Comparison of ENCODE assay signal across 18 cellular contexts in the genomic region with DNA sequence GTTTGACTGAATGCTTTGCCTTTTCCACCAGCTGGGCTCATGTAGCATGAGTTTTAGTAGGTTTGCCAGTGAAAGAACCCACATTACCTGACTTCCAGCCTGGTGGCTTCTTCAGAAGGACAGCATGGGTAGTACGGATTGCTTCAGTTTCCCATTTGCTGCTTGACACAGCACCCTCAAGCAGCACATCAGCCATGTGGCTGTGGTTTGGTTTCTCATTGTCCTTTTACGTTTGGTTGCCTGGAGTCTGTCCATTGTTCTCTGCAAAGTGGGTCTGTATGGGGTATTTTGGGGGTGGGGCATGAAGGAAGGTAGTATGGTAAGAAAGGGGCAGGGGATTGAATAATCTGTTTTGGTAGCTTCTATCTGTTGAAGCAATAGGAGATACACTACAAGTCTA.
DNase-seq lines count a peak whose midpoint lies in the region; ATAC-seq, FAIRE-seq and TF ChIP-seq lines count a peak whose summit lies in the region.
"Had no signal": no experiment of that assay in that cellular context is flagged by ENCODE, and none has a peak within 500 bp of the region (broad histone marks: within the 10 kb centered on the region; RNA-seq: fewer than 3 reads in every experiment).

No MANE protein-coding gene starts in this region.

- H2BK5ac ChIP-seq in H1 (ENCODE audit: low read depth, low read length) (no peak overlapping the region), mesendoderm (ENCODE audit: low read length) (no peak overlapping the region)

- peak; percentile 19 for FAIRE-seq in H1 (lab: Jason Lieb, UNC)
- FAIRE-seq: H54 had no signal

- no peaks in the 10 kb centered on the region for H3K27me3 Mint-ChIP-seq in CD4-positive, alpha-beta memory T cell

- H2AFZ ChIP-seq in H1 (ENCODE audit: low read length) = peak overlapping the region; percentile 92

- H3K4me2 ChIP-seq in H1 (ENCODE audit: insufficient read depth in 1 of 2, low read depth in 2 of 2, low read length in 2 of 2) (no peak overlapping the region), mesendoderm (ENCODE audit: low read length) (no peak overlapping the region)
- H3K4me2 ChIP-seq: BLaER1 had no signal

- TF ChIP-seq CTCF in H1 (IDR thresholded peaks at IDR 0.05; ENCODE audit: control extremely low read depth in 1 of 3, insufficient read depth in 1 of 3, low read depth in 1 of 3, low read length in 3 of 3) = no peak
- no peak for TF ChIP-seq CTCF in adrenal gland (IDR thresholded peaks at IDR 0.05)

- no peaks in the 10 kb centered on the region for H3K79me2 ChIP-seq in H1 (ENCODE audit: control insufficient read depth in 1 of 2, insufficient read depth in 2 of 2, low read length in 2 of 2)
- H3K79me2 ChIP-seq in mesendoderm (ENCODE audit: control insufficient read depth, insufficient read depth, low read length) = no peaks in the 10 kb centered on the region

- H3K9ac ChIP-seq in NT2/D1 (ENCODE audit: insufficient read length, low read depth) = no peak overlapping the region
- H3K9ac ChIP-seq in H1 (replicated peaks in 1 of 4; ENCODE audit: extremely low read depth in 1 of 4, low read depth in 3 of 4, low read length in 3 of 4) = no peak overlapping the region; a peak in 1 of 7 replicates
- H3K9ac ChIP-seq in mesendoderm (ENCODE audit: low read length) = no peak overlapping the region
- H3K9ac ChIP-seq: BLaER1 had no signal

- H3K4me3 Mint-ChIP-seq in CD4-positive, alpha-beta memory T cell = peak overlapping the region in 3 of 8 donors; percentile 24 to 44 (median 26)
- H3K4me3 Mint-ChIP-seq: CD14-positive monocyte; CD8-positive, alpha-beta T cell; HFFc6 had no signal

- H2BK12ac ChIP-seq in H1 (ENCODE audit: low read depth, low read length) = no peak overlapping the region; the same call in 1 of the 2 replicates

- no peak for TF ChIP-seq RAD21 in H1 (IDR thresholded peaks at IDR 0.05 in 1 of 2, conservative IDR thresholded peaks at IDR 0.05 in 1 of 2; ENCODE audit: low read depth in 2 of 2, low read length in 2 of 2)

- H2AK5ac ChIP-seq in H1 (ENCODE audit: low read depth, low read length) = no peak overlapping the region
- H2AK5ac ChIP-seq in mesendoderm (ENCODE audit: low read length) = no peak overlapping the region

- no peak for TF ChIP-seq EP300 in H1 (IDR thresholded peaks at IDR 0.05; ENCODE audit: borderline replicate concordance in 1 of 2, low read depth in 2 of 2, low read length in 2 of 2)

- H2BK120ac ChIP-seq in H1 (replicated peaks; ENCODE audit: low read depth, low read length) = peak overlapping the region; percentile 15
- no peak overlapping the region for H2BK120ac ChIP-seq in mesendoderm (ENCODE audit: low read depth, low read length)

- H3K36me3 ChIP-seq in CD4-positive, alpha-beta memory T cell (ENCODE audit: insufficient read depth, low read length) = no peaks in the 10 kb centered on the region
- H3K36me3 ChIP-seq in NT2/D1 (ENCODE audit: insufficient read depth, insufficient read length, low read length) (no peaks in the 10 kb centered on the region), H1 (ENCODE audit: control insufficient read depth in 2 of 4, insufficient read depth in 4 of 4, low read length in 3 of 4) (no peaks in the 10 kb centered on the region), mesendoderm (ENCODE audit: control insufficient read depth, insufficient read depth, low read length) (no peaks in the 10 kb centered on the region), adrenal gland (replicated peaks in 1 of 2) (no peaks in the 10 kb centered on the region)
- H3K36me3 ChIP-seq: BLaER1 had no signal

- TF ChIP-seq POLR2A in H1 (IDR thresholded peaks at IDR 0.05; ENCODE audit: control extremely low read depth in 1 of 2, low read depth in 2 of 2, low read length in 2 of 2) (no peak), adrenal gland (IDR thresholded peaks at IDR 0.05) (no peak)

- no peak overlapping the region for H3K27ac ChIP-seq in CD4-positive, alpha-beta memory T cell (ENCODE audit: low read depth, low read length)
- H3K27ac ChIP-seq in H1 (ENCODE audit: low read depth, low read length) (no peak overlapping the region), mesendoderm (ENCODE audit: low read depth, low read length) (no peak overlapping the region), adrenal gland (no peak overlapping the region)
- H3K27ac ChIP-seq: 22Rv1, BLaER1 had no signal

- no peak for ATAC-seq in HG02623 (IDR thresholded peaks at IDR 0.05; ENCODE audit: unreplicated experiment)
- ATAC-seq in stimulated activated naive CD8-positive, alpha-beta T cell treated with anti-CD3 and anti-CD28 coated beads, Interleukin-15, Interleukin-2, amounts not matched to agents 100 U/mL and 50 U/mL, for 24 hours = no peak
- ATAC-seq: CD8-positive, alpha-beta T cell; HCT116 had no signal

- H3K23ac ChIP-seq in H1 (ENCODE audit: insufficient read length) (no peak overlapping the region), mesendoderm (ENCODE audit: low read length) (no peak overlapping the region)

- peaks cover 0 to 3% (median 0%) of the 10 kb centered on the region in 8 donors for H3K9me3 Mint-ChIP-seq in CD4-positive, alpha-beta memory T cell
- H3K9me3 Mint-ChIP-seq: CD8-positive, alpha-beta T cell had no signal

- H2BK20ac ChIP-seq in H1 (ENCODE audit: low read length) = no peak overlapping the region

- no peak overlapping the region for H4K91ac ChIP-seq in H1 (replicated peaks; ENCODE audit: insufficient read length, low read length)

- WGBS in H1 (ENCODE audit: extremely low coverage in 1 of 2, insufficient coverage in 1 of 2, insufficient read length in 1 of 2, insufficient replicate concordance in 2 of 2, low coverage in 1 of 2, low lambda C conversion rate in 2 of 2, missing lambda C conversion rate in 1 of 2), 2 experiments = 70% methylated on average over 2 of the region's 2 CpGs; no CpG with 5 or more reads in 1 of the 2 experiments
- no CpG with 5 or more reads among the region's 2 CpGs for WGBS in mesendoderm (ENCODE audit: extremely low coverage, insufficient coverage, low lambda C conversion rate)
- WGBS in adrenal gland, 4 donors = 91 to 97% (median 92%) methylated on average over 2 of the region's 2 CpGs

- H3K27ac Mint-ChIP-seq in CD4-positive, alpha-beta memory T cell = peak overlapping the region in 6 of 7 donors; percentile 8 to 90 (median 68)
- H3K27ac Mint-ChIP-seq: CD14-positive monocyte; CD8-positive, alpha-beta T cell; HFFc6 had no signal

- no peak overlapping the region for H3K14ac ChIP-seq in H1 (ENCODE audit: insufficient read length)

- H2BK15ac ChIP-seq in H1 (ENCODE audit: low read length) (no peak overlapping the region), mesendoderm (replicated peaks; ENCODE audit: low read depth) (no peak overlapping the region)

- no peak for DNase-seq in CD4-positive, alpha-beta memory T cell
- DNase-seq in NT2/D1 (ENCODE audit: low read depth, low spot score) (peak; percentile 11), H1 (ENCODE audit: low read depth in 1 of 2, low spot score in 2 of 2) (no peak), mesendoderm (peak; percentile 14), NCI-H1436 treated with DMSO at 0.1 percent for 48 hours (lab: John Stamatoyannopoulos, UW) (no peak), adrenal gland (no peak)
- no peak for DNase-seq in stimulated activated naive CD8-positive, alpha-beta T cell treated with anti-CD3 and anti-CD28 coated beads, Interleukin-15, Interleukin-2, amounts not matched to agents 100 U/mL and 50 U/mL, for 24 hours
- DNase-seq: Calu3; CD8-positive, alpha-beta T cell; DMS79 treated with DMSO at 0.1 percent for 48 hours; GF-D8; HFFc6 had no signal

- intact Hi-C loops in CD4-positive, alpha-beta memory T cell (cut with micrococcal nuclease) = no loop called here
- intact Hi-C loops in adrenal gland (cut with DNase I) = no loop called here

- peaks cover 49 to 72% (median 60%) of the 10 kb centered on the region in 4 donors for H3K4me1 Mint-ChIP-seq in CD4-positive, alpha-beta memory T cell
- H3K4me1 Mint-ChIP-seq: CD14-positive monocyte had no signal

- peaks cover 0 to 15% of the 10 kb centered on the region in 2 donors for H3K36me3 Mint-ChIP-seq in CD4-positive, alpha-beta memory T cell
- H3K36me3 Mint-ChIP-seq: CD14-positive monocyte; CD8-positive, alpha-beta T cell had no signal

- H3K18ac ChIP-seq in H1 (ENCODE audit: extremely low read depth, low read length) = no peak overlapping the region
- no peak overlapping the region for H3K18ac ChIP-seq in mesendoderm (ENCODE audit: low read length)

- H3K4me1 ChIP-seq in CD4-positive, alpha-beta memory T cell (ENCODE audit: insufficient read depth, low read length) = peaks cover 63% of the 10 kb centered on the region
- H3K4me1 ChIP-seq in NT2/D1 (ENCODE audit: insufficient read depth, insufficient read length) (no peaks in the 10 kb centered on the region), H1 (replicated peaks in 1 of 4; ENCODE audit: control insufficient read depth in 3 of 4, insufficient read depth in 4 of 4, low read length in 3 of 4) (peaks cover 0 to 7% (median 6%) of the 10 kb centered on the region in 4 experiments; a peak in 3 of 7 replicates), mesendoderm (ENCODE audit: control insufficient read depth, low read depth, low read length) (peaks cover 2% of the 10 kb centered on the region), adrenal gland (replicated peaks in 1 of 2) (peaks cover 7 to 12% of the 10 kb centered on the region in 2 donors)
- H3K4me1 ChIP-seq: BLaER1 had no signal

- H3K56ac ChIP-seq in H1 (replicated peaks; ENCODE audit: insufficient read length, low read depth, low read length) (no peak overlapping the region), mesendoderm (ENCODE audit: low read length) (peak overlapping the region; percentile 0)

- no peak overlapping the region for H4K5ac ChIP-seq in H1 (ENCODE audit: insufficient read length, low read depth, low read length)
- no peak overlapping the region for H4K5ac ChIP-seq in mesendoderm (ENCODE audit: low read length)

- H3K4ac ChIP-seq in H1 (replicated peaks; ENCODE audit: insufficient read length, low read depth, low read length) (no peak overlapping the region), mesendoderm (ENCODE audit: low read depth, low read length) (no peak overlapping the region)

- H3K23me2 ChIP-seq in H1 (ENCODE audit: low read depth, low read length) = no peaks in the 10 kb centered on the region

- no peaks in the 10 kb centered on the region for H3K27me3 ChIP-seq in CD4-positive, alpha-beta memory T cell (ENCODE audit: insufficient read depth, low read length)
- H3K27me3 ChIP-seq in NT2/D1 (ENCODE audit: insufficient read depth, insufficient read length) (no peaks in the 10 kb centered on the region), H1 (replicated peaks in 1 of 4; ENCODE audit: control insufficient read depth in 3 of 4, extremely low read depth in 1 of 4, insufficient read depth in 3 of 4, low read length in 3 of 4) (no peaks in the 10 kb centered on the region), mesendoderm (ENCODE audit: insufficient read depth, low read length, poor library complexity) (no peaks in the 10 kb centered on the region), adrenal gland (no peaks in the 10 kb centered on the region)
- H3K27me3 ChIP-seq: BLaER1 had no signal

- H4K20me1 ChIP-seq in H1 (replicated peaks in 1 of 2; ENCODE audit: control insufficient read depth in 1 of 2, insufficient read depth in 2 of 2, low read length in 2 of 2) = no peaks in the 10 kb centered on the region
- H4K20me1 ChIP-seq: BLaER1 had no signal

- no peak overlapping the region for H3K4me3 ChIP-seq in CD4-positive, alpha-beta memory T cell (ENCODE audit: low read length in 2 of 2)
- H3K4me3 ChIP-seq in NT2/D1 (ENCODE audit: insufficient read length, low read depth) = no peak overlapping the region
- H3K4me3 ChIP-seq in H1 (ENCODE audit: extremely low read depth in 1 of 4, insufficient read depth in 2 of 4, low read depth in 3 of 4, low read length in 4 of 4) = no peak overlapping the region
- H3K4me3 ChIP-seq in mesendoderm (ENCODE audit: low read length) = no peak overlapping the region
- H3K4me3 ChIP-seq in adrenal gland = no peak overlapping the region
- H3K4me3 ChIP-seq: BLaER1 had no signal

- H3K79me1 ChIP-seq in H1 (ENCODE audit: low read depth, low read length) (no peaks in the 10 kb centered on the region), mesendoderm (ENCODE audit: low read length) (no peaks in the 10 kb centered on the region)

- H4K8ac ChIP-seq in H1 (ENCODE audit: extremely low read depth, insufficient read depth, low read length) (no peak overlapping the region), mesendoderm (ENCODE audit: low read depth, low read length) (no peak overlapping the region)

- CTCF ChIA-PET in CD4-positive, alpha-beta memory T cell (lab: Charles Lee; ENCODE audit: partially characterized antibody) = interaction anchor here (0.7 to 6.1 kb wide), 6 partner anchors 13 to 226 kb away, joined by 3 to 50 read pairs (median 3); no protein-coding TSS in a partner anchor
- CTCF ChIA-PET in H1 (lab: Charles Lee; ENCODE audit: partially characterized antibody) = interaction anchor here (0.9 to 1.5 kb wide), 2 partner anchors 56 to 200 kb away, joined by 3 read pairs; no protein-coding TSS in a partner anchor

- POLR2A ChIA-PET in CD4-positive, alpha-beta memory T cell (lab: Charles Lee; ENCODE audit: partially characterized antibody) = interaction anchor here (0.9 to 9.7 kb wide), 7 partner anchors 10 to 136 kb away, joined by 3 to 181 read pairs (median 5); no protein-coding TSS in a partner anchor
- POLR2A ChIA-PET in H1 (lab: Charles Lee; ENCODE audit: partially characterized antibody) = interaction anchor here (1.2 kb wide), 1 partner anchor 159 kb away, joined by 3 read pairs; no protein-coding TSS in a partner anchor

- no peaks in the 10 kb centered on the region for H3K9me3 ChIP-seq in CD4-positive, alpha-beta memory T cell (ENCODE audit: control insufficient read depth in 1 of 2, low read length in 2 of 2)
- H3K9me3 ChIP-seq in NT2/D1 (ENCODE audit: insufficient read depth, low read length) (no peaks in the 10 kb centered on the region), H1 (ENCODE audit: insufficient read depth in 2 of 2, low read depth in 1 of 2, low read length in 1 of 2) (no peaks in the 10 kb centered on the region), adrenal gland (replicated peaks in 1 of 3) (no peaks in the 10 kb centered on the region)
- H3K9me3 ChIP-seq: BLaER1 had no signal

Comparison
In these comparisons a context has a peak if more than half of its experiments do, and no peak if none do; other contexts are left out.
1. DNase-seq: peak in NT2/D1 (single experiment) and mesendoderm (single experiment); none in CD4-positive, alpha-beta memory T cell (0 of 5), H1 (0 of 2), NCI-H1436 treated with DMSO at 0.1 percent for 48 hours (single experiment), adrenal gland (0 of 7) and stimulated activated naive CD8-positive, alpha-beta T cell treated with anti-CD3 and anti-CD28 coated beads, Interleukin-15, Interleukin-2, amounts not matched to agents 100 U/mL and 50 U/mL, for 24 hours (single experiment).